ENCODE assay signal across 23 cellular contexts in genomic region chr6:41673704-41674000, GRCh38. TPM values are rescaled to one million over a fixed set of nuclear protein-coding genes. Genes with fewer than 3 reads are reported as not detected.
DNase-seq lines count a peak whose midpoint lies in the region; ATAC-seq and TF ChIP-seq lines count a peak whose summit lies in the region.
"Had no signal": no experiment of that assay in that cellular context is flagged by ENCODE, and none has a peak within 500 bp of the region (broad histone marks: within the 10 kb centered on the region; RNA-seq: fewer than 3 reads in every experiment).

No MANE protein-coding gene starts in this region.

- H3K4me3 Mint-ChIP-seq in GM23338, result no peak overlapping the region
- no peak overlapping the region for H3K4me3 Mint-ChIP-seq in activated CD4-positive, alpha-beta memory T cell treated with anti-CD3 and anti-CD28 coated beads for 36 hours
- H3K4me3 Mint-ChIP-seq: CD14-positive monocyte; CD8-positive, alpha-beta memory T cell; HFFc6; T-cell had no signal

- intact Hi-C loops in Right ventricle myocardium superior (cut with DNase I) (no loop called here), spleen (cut with DNase I; ENCODE audit: low total_unique reads) (no loop called here)
- intact Hi-C loops in activated CD4-positive, alpha-beta memory T cell treated with anti-CD3 and anti-CD28 coated beads for 36 hours (cut with micrococcal nuclease), result no loop called here

- no peaks in the 10 kb centered on the region for H3K36me3 Mint-ChIP-seq in GM23338 (ENCODE audit: low read depth)
- no peaks in the 10 kb centered on the region for H3K36me3 Mint-ChIP-seq in activated CD4-positive, alpha-beta memory T cell treated with anti-CD3 and anti-CD28 coated beads for 36 hours
- H3K36me3 Mint-ChIP-seq: CD14-positive monocyte; CD8-positive, alpha-beta memory T cell; T-cell had no signal

- H3K27ac ChIP-seq in right atrium auricular region (no peak overlapping the region), GM23338 (ENCODE audit: low read depth) (no peak overlapping the region), spleen (no peak overlapping the region)
- H3K27ac ChIP-seq: A549, GM23248, PC-9 had no signal

- no peak overlapping the region for H3K27ac Mint-ChIP-seq in GM23338
- H3K27ac Mint-ChIP-seq in activated CD4-positive, alpha-beta memory T cell treated with anti-CD3 and anti-CD28 coated beads for 36 hours, result no peak overlapping the region
- H3K27ac Mint-ChIP-seq: CD14-positive monocyte, HFFc6, T-cell had no signal

- H3K4me1 ChIP-seq in right atrium auricular region (no peaks in the 10 kb centered on the region), GM23338 (ENCODE audit: insufficient read depth) (peaks cover 15% of the 10 kb centered on the region; the same call in 1 of the 2 replicates), spleen (no peaks in the 10 kb centered on the region)
- H3K4me1 ChIP-seq: A549, HAP-1 had no signal

- TF ChIP-seq CTCF in right atrium auricular region (IDR thresholded peaks at IDR 0.05) (no peak), GM23338 (conservative IDR thresholded peaks at IDR 0.05; ENCODE audit: low read depth in 2 of 2) (no peak), spleen (IDR thresholded peaks at IDR 0.05 in 8 of 11, conservative IDR thresholded peaks at IDR 0.05 in 3 of 11) (no peak)

- H3K27me3 Mint-ChIP-seq in GM23338 (ENCODE audit: insufficient read depth, low read depth, poor library complexity), result peaks cover 18% of the 10 kb centered on the region
- peaks cover 8% of the 10 kb centered on the region for H3K27me3 Mint-ChIP-seq in activated CD4-positive, alpha-beta memory T cell treated with anti-CD3 and anti-CD28 coated beads for 36 hours

- no peaks in the 10 kb centered on the region for H3K9me2 ChIP-seq in GM23338 (ENCODE audit: insufficient read depth)

- H3F3A ChIP-seq in GM23338 (replicated peaks; ENCODE audit: low read depth), result no peaks in the 10 kb centered on the region

- no peak for ATAC-seq in Right ventricle myocardium superior (ENCODE audit: poor library complexity)
- ATAC-seq in GM23338, result peak; percentile 20; the same call in 2 of the 3 replicates
- ATAC-seq: A549, T-cell had no signal

- peak overlapping the region; percentile 83; the same call in 1 of the 2 replicates for H2AFZ ChIP-seq in GM23338
- H2AFZ ChIP-seq: GM23248, PC-9 had no signal

- no peaks in the 10 kb centered on the region for H3K79me2 ChIP-seq in GM23338 (replicated peaks; ENCODE audit: insufficient read depth)

- H3K4me3 ChIP-seq in right atrium auricular region, result no peak overlapping the region
- no peak overlapping the region for H3K4me3 ChIP-seq in GM23338
- H3K4me3 ChIP-seq in spleen, result no peak overlapping the region
- H3K4me3 ChIP-seq: A549, GM23248, HAP-1, PC-9 had no signal

- CTCF ChIA-PET in activated CD4-positive, alpha-beta memory T cell treated with anti-CD3 and anti-CD28 coated beads for 36 hours (lab: Charles Lee), result interaction anchor here (1.4 kb wide), 1 partner anchor 12 kb away, joined by 3 read pairs; no protein-coding TSS in a partner anchor

- peaks cover 29% of the 10 kb centered on the region; the same call in 2 of the 3 replicates for H3K4me1 Mint-ChIP-seq in GM23338
- no peaks in the 10 kb centered on the region for H3K4me1 Mint-ChIP-seq in activated CD4-positive, alpha-beta memory T cell treated with anti-CD3 and anti-CD28 coated beads for 36 hours (ENCODE audit: low read depth)
- H3K4me1 Mint-ChIP-seq: CD8-positive, alpha-beta memory T cell; T-cell had no signal

- DNase-seq in Right ventricle myocardium superior (peak; percentile 13), right atrium auricular region (ENCODE audit: low spot score) (no peak), GM23338 (ENCODE audit: low spot score) (no peak), NCI-H69 (lab: John Stamatoyannopoulos, UW) (peak; percentile 66), spleen (peak; percentile 50), NCI-H2029 (lab: John Stamatoyannopoulos, UW) (no peak), NCI-H146 treated with DMSO at 0.1 percent for 48 hours (lab: John Stamatoyannopoulos, UW; ENCODE audit: unreplicated experiment) (no peak)
- no peak for DNase-seq in activated CD4-positive, alpha-beta memory T cell treated with anti-CD3 and anti-CD28 coated beads for 36 hours
- DNase-seq: CD8-positive, alpha-beta memory T cell; GM23248; HFFc6; KBM-7; NCI-H187 treated with DMSO at 0.1 percent for 48 hours; NCI-H226; NCI-H510A; NCI-H774; PC-9; SHP77; T-cell had no signal

- H3K27me3 ChIP-seq in right atrium auricular region (no peaks in the 10 kb centered on the region), GM23338 (ENCODE audit: insufficient read depth) (no peaks in the 10 kb centered on the region), spleen (replicated peaks in 1 of 7) (peaks cover 0 to 18% (median 0%) of the 10 kb centered on the region in 7 donors)

- no peaks in the 10 kb centered on the region for H3K9me3 ChIP-seq in right atrium auricular region
- peaks cover 0 to 8% (median 0%) of the 10 kb centered on the region in 8 donors for H3K9me3 ChIP-seq in spleen
- H3K9me3 ChIP-seq: A549, HAP-1 had no signal

- POLR2A ChIA-PET in activated CD4-positive, alpha-beta memory T cell treated with anti-CD3 and anti-CD28 coated beads for 36 hours (lab: Charles Lee), result no interaction called here

- WGBS in spleen, 5 donors, result 83 to 88% (median 85%) methylated on average over 5 of the region's 5 CpGs

- H3K36me3 ChIP-seq in right atrium auricular region (no peaks in the 10 kb centered on the region), GM23338 (ENCODE audit: insufficient read depth) (no peaks in the 10 kb centered on the region), spleen (no peaks in the 10 kb centered on the region)
- H3K36me3 ChIP-seq: HAP-1 had no signal

- no peak for TF ChIP-seq POLR2A in spleen (IDR thresholded peaks at IDR 0.05)

- peaks cover 3% of the 10 kb centered on the region; the same call in 1 of the 3 replicates for H3K9me3 Mint-ChIP-seq in GM23338
- peaks cover 4% of the 10 kb centered on the region for H3K9me3 Mint-ChIP-seq in activated CD4-positive, alpha-beta memory T cell treated with anti-CD3 and anti-CD28 coated beads for 36 hours
- H3K9me3 Mint-ChIP-seq: HFFc6, T-cell had no signal

- no peaks in the 10 kb centered on the region for H4K20me1 ChIP-seq in GM23338 (replicated peaks; ENCODE audit: insufficient read depth)

- H3K4me2 ChIP-seq in GM23338, result no peak overlapping the region
- H3K4me2 ChIP-seq: A549, PC-9 had no signal

RNA-seq across cellular contexts. Expression of gene MDFI, which starts 35.4 kb away (rescaled TPM):
- total RNA-seq in Right ventricle myocardium superior (1.1 TPM), right atrium auricular region (10 to 100 TPM in 1 of 2 donors, 1 to 10 TPM in 1; 1.5 to 12.3 TPM), spleen (under 1 TPM in 2 of 7 donors, not detected in 5; 0.47 to 0.82 TPM)
- total RNA-seq in GM23338 (2014; rRNA removed; shearing (Covaris generic)), result 41.5 and 51.4 TPM in 2 replicates
- polyA plus RNA-seq in GM23338 (2016; fragmentation: Nextera tagmentation; extraction: Ambion mirVana) (2.8 and 3.4 TPM in 2 replicates), spleen (under 1 TPM; 0.28 to 0.68 (median 0.35) TPM)
- total RNA-seq in activated CD4-positive, alpha-beta memory T cell treated with anti-CD3 and anti-CD28 coated beads for 36 hours, result not detected
- total RNA-seq: CD8-positive, alpha-beta memory T cell; GM23248; T-cell; T-helper 2 cell treated with Interferon-gamma antibody and Interleukin-4, amounts not matched to agents 100 ng/mL and 5 ng/mL, for 36 hours had no signal
- polyA plus RNA-seq: CD14-positive monocyte; CD8-positive, alpha-beta memory T cell; GM23248 had no signal

Comparison
In these comparisons a context has a peak if more than half of its experiments do, and no peak if none do; other contexts are left out.
1. DNase-seq: peak in Right ventricle myocardium superior (single experiment), NCI-H69 (single experiment) and spleen (single experiment); none in right atrium auricular region (single experiment), GM23338 (single experiment), activated CD4-positive, alpha-beta memory T cell treated with anti-CD3 and anti-CD28 coated beads for 36 hours (single experiment), NCI-H2029 (single experiment) and NCI-H146 treated with DMSO at 0.1 percent for 48 hours (single experiment).